26 cellular contexts compared by ENCODE assay signal in the genomic region with DNA sequence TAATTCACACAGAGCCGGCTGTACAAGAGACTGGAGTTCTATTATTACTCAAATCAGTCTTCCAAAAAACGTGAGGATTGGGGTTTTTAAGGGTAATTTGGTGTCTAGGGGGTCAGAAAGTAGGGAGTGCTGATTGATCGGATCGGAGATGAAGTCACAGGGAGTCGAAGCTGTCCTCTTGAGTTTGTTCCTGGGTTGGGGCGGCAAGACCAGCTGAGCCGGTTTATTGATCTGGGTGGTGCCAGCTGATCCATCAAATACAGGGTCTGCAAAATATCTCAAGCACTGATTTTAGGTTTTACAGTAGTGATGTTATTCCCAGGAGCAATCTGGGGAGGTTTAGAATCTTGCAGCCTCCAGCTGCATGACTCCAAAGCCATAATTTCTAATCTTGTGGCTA.
"Had no signal": no experiment of that assay in that cellular context is flagged by ENCODE, and none has a peak within 500 bp of the region (broad histone marks: within the 10 kb centered on the region; RNA-seq: fewer than 3 reads in every experiment).

No MANE protein-coding gene starts in this region.

- DNase-seq: dermis blood vessel endothelial cell; dorsolateral prefrontal cortex; effector CD4-positive, alpha-beta T cell; effector memory CD8-positive, alpha-beta T cell; endodermal cell; erythroblast; esophagus squamous epithelium; foreskin fibroblast; foreskin melanocyte; gastrocnemius medialis; glutamatergic neuron; head of caudate nucleus; heart right ventricle; hippocampal formation; left cardiac atrium; left lung; left ventricle myocardium superior; lower lobe of right lung; mesenchymal stem cell; mucosa of descending colon; naive thymus-derived CD4-positive, alpha-beta T cell had no signal

- H3K27ac Mint-ChIP-seq: effector memory CD8-positive, alpha-beta T cell; endodermal cell; mesothelial cell of epicardium; naive thymus-derived CD4-positive, alpha-beta T cell had no signal

- H3K4me3 Mint-ChIP-seq: effector memory CD8-positive, alpha-beta T cell; endodermal cell; mesothelial cell of epicardium; naive thymus-derived CD4-positive, alpha-beta T cell had no signal

- H3K27me3 Mint-ChIP-seq: effector memory CD8-positive, alpha-beta T cell had no signal

- H3K9me3 Mint-ChIP-seq: effector memory CD8-positive, alpha-beta T cell had no signal

- H3K4me1 Mint-ChIP-seq: mesothelial cell of epicardium; naive thymus-derived CD4-positive, alpha-beta T cell had no signal

- FAIRE-seq: colon, endometrium, islet of Langerhans, keratinocyte had no signal
